19 cellular contexts compared by ENCODE assay signal in genomic region chr19:38524369-38524768, GRCh38.
DNase-seq lines count a peak whose midpoint lies in the region; ATAC-seq and TF ChIP-seq lines count a peak whose summit lies in the region.
"Had no signal": no experiment of that assay in that cellular context is flagged by ENCODE, and none has a peak within 500 bp of the region (broad histone marks: within the 10 kb centered on the region; RNA-seq: fewer than 3 reads in every experiment).

No MANE protein-coding gene starts in this region.

- CTCF ChIA-PET in HEK293 (lab: Yijun Ruan, JAX): interaction anchor here (2.4 kb wide), 1 partner anchor 9 kb away, joined by 11 read pairs; no protein-coding TSS in a partner anchor

- peaks cover 5% of the 10 kb centered on the region for H3K36me3 Mint-ChIP-seq in activated T-helper 17 cell treated with anti-CD3 and anti-CD28 coated beads, Interleukin-2, amount 50 U/mL, for 72 hours (ENCODE audit: low read depth)
- no peaks in the 10 kb centered on the region for H3K36me3 Mint-ChIP-seq in nephron progenitor cell (ENCODE audit: low read depth)
- H3K36me3 Mint-ChIP-seq: CD4-positive, CD25-positive, alpha-beta regulatory T cell; CD8-positive, alpha-beta T cell had no signal

- H3K36me3 ChIP-seq in HEK293 (ENCODE audit: control insufficient read depth in 2 of 2, insufficient read depth in 1 of 2, low read length in 2 of 2): no peaks in the 10 kb centered on the region; a peak in 1 of 3 replicates
- H3K36me3 ChIP-seq: BLaER1 had no signal

- no peaks in the 10 kb centered on the region for H3K4me1 Mint-ChIP-seq in activated T-helper 17 cell treated with anti-CD3 and anti-CD28 coated beads, Interleukin-2, amount 50 U/mL, for 72 hours
- peaks cover 16% of the 10 kb centered on the region for H3K4me1 Mint-ChIP-seq in nephron progenitor cell
- H3K4me1 Mint-ChIP-seq: B cell had no signal

- ATAC-seq in activated T-helper 17 cell treated with anti-CD3 and anti-CD28 coated beads, Interleukin-2, amount 50 U/mL, for 72 hours (replicated peaks): peak; percentile 17
- ATAC-seq: CD8-positive, alpha-beta T cell; GM12878 had no signal

- no peak for TF ChIP-seq CTCF in HEK293 (tag by site-specific recombination; IDR thresholded peaks at IDR 0.05)
- TF ChIP-seq CTCF in nephron progenitor cell (IDR thresholded peaks at IDR 0.05): no peak

- no peaks in the 10 kb centered on the region for H3K27me3 Mint-ChIP-seq in activated T-helper 17 cell treated with anti-CD3 and anti-CD28 coated beads, Interleukin-2, amount 50 U/mL, for 72 hours
- H3K27me3 Mint-ChIP-seq in nephron progenitor cell (ENCODE audit: low read depth, poor library complexity): peaks cover 10% of the 10 kb centered on the region
- H3K27me3 Mint-ChIP-seq: CD4-positive, CD25-positive, alpha-beta regulatory T cell had no signal

- no peak overlapping the region for H3K27ac Mint-ChIP-seq in activated T-helper 17 cell treated with anti-CD3 and anti-CD28 coated beads, Interleukin-2, amount 50 U/mL, for 72 hours
- peak overlapping the region; percentile 5 for H3K27ac Mint-ChIP-seq in nephron progenitor cell
- H3K27ac Mint-ChIP-seq: B cell; CD8-positive, alpha-beta T cell had no signal

- H3K9me3 Mint-ChIP-seq in activated T-helper 17 cell treated with anti-CD3 and anti-CD28 coated beads, Interleukin-2, amount 50 U/mL, for 72 hours: no peaks in the 10 kb centered on the region
- H3K9me3 Mint-ChIP-seq in nephron progenitor cell: no peaks in the 10 kb centered on the region
- H3K9me3 Mint-ChIP-seq: CD4-positive, CD25-positive, alpha-beta regulatory T cell; CD8-positive, alpha-beta T cell had no signal

- no peak overlapping the region for H3K4me3 ChIP-seq in HEK293 (ENCODE audit: low read depth, low read length)
- H3K4me3 ChIP-seq: BLaER1, GM12878, GM23248 had no signal

- no peak overlapping the region for H3K4me3 Mint-ChIP-seq in activated T-helper 17 cell treated with anti-CD3 and anti-CD28 coated beads, Interleukin-2, amount 50 U/mL, for 72 hours
- no peak overlapping the region for H3K4me3 Mint-ChIP-seq in nephron progenitor cell
- H3K4me3 Mint-ChIP-seq: B cell; CD4-positive, CD25-positive, alpha-beta regulatory T cell; CD8-positive, alpha-beta T cell had no signal

- no peaks in the 10 kb centered on the region for H3K4me1 ChIP-seq in HEK293 (ENCODE audit: control insufficient read depth, insufficient read depth, low read length)
- H3K4me1 ChIP-seq: Caco-2 had no signal

- POLR2A ChIA-PET in HEK293 (lab: Yijun Ruan, JAX): no interaction called here

- DNase-seq in nephron progenitor cell (no peak), NCI-H2107 (lab: John Stamatoyannopoulos, UW) (no peak), NCI-H526 (lab: John Stamatoyannopoulos, UW) (no peak)
- no peak for DNase-seq in activated CD8-positive, alpha-beta memory T cell treated with anti-CD3 and anti-CD28 coated beads, Interleukin-2, amount 50 U/mL, for 48 hours
- DNase-seq: Caco-2; CD4-positive, CD25-positive, alpha-beta regulatory T cell; CD8-positive, alpha-beta T cell; DMS 273 treated with DMSO at 0.1 percent for 48 hours; DMS79; EL; GDM1; GM23248; HCEC 1CT had no signal

- H3K9me3 ChIP-seq in HEK293 (ENCODE audit: control insufficient read depth, insufficient read depth, low read depth, low read length): no peaks in the 10 kb centered on the region
- H3K9me3 ChIP-seq: BLaER1, Caco-2 had no signal

- H3K27ac ChIP-seq in HEK293 (ENCODE audit: extremely low read depth, low read depth, low read length): no peak overlapping the region
- H3K27ac ChIP-seq: BLaER1, C4-2B, GM23248 had no signal

TF ChIP-seq in HEK293, 187 proteins besides CTCF, POLR2A, EP300 and RAD21:
- TF ChIP-seq ZNF184 (tag by site-specific recombination; IDR thresholded peaks at IDR 0.05) (no peak), ZNF600 (tag by site-specific recombination; IDR thresholded peaks at IDR 0.05) (peak; percentile 69), ZNF837 (tag by site-specific recombination; IDR thresholded peaks at IDR 0.05) (no peak), ZBTB49 (tag by site-specific recombination; IDR thresholded peaks at IDR 0.05; ENCODE audit: low read depth) (no peak), ZNF530 (tag by site-specific recombination; IDR thresholded peaks at IDR 0.05; ENCODE audit: low read depth) (no peak)
